ENCODE assay signal across 8 cellular contexts in the genomic region with DNA sequence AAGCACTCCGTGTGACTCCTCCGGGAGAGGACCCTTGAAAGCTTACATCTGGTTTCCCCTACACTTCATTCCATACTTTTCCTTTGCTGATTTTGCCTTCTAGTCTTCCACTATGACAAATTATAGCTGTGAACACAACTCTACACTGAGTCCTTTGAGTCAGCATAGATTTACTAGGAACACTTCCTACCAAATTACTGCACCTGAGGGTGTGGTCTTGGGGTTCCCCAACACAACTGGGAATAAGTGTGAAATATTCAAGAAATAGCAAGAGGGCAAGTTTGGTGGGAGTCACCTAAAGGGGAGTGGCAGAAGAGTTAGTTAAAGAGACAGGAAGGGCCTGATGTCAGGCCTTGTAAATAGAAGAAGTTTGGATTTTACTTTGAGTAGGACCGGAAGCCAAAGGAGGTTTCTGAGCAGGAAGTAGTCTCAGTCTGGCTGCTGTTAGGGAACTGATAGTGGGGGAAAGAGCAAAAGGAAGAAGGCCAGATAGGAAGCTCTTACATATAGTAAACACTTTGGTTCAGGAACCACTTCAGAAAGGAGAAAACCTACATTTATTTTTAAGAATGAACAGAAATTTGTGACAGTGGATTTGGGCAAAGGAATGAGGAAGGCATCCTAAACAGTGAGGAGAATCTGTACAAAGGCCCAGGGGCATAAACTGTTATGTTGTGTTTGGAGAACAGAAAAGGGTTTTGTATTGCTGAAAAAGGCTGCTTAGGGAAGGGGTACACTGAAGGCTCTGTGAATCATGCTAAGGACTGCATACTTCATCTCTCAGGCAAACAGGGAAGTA. TPM values are rescaled to one million over a fixed set of nuclear protein-coding genes. Genes with fewer than 3 reads are reported as not detected.
DNase-seq lines count a peak whose midpoint lies in the region; ATAC-seq and TF ChIP-seq lines count a peak whose summit lies in the region.

No MANE protein-coding gene starts in this region.

- peak overlapping the region; percentile 5 for H3K4me3 Mint-ChIP-seq in central memory CD8-positive, alpha-beta T cell
- peak overlapping the region; percentile 7 to 66 (median 52) for H3K4me3 Mint-ChIP-seq in naive thymus-derived CD8-positive, alpha-beta T cell

- no peaks in the 10 kb centered on the region for H3K27me3 Mint-ChIP-seq in central memory CD8-positive, alpha-beta T cell
- H3K27me3 Mint-ChIP-seq in naive thymus-derived CD8-positive, alpha-beta T cell = no peaks in the 10 kb centered on the region

- peaks cover 42% of the 10 kb centered on the region for H3K36me3 Mint-ChIP-seq in central memory CD8-positive, alpha-beta T cell (ENCODE audit: insufficient read depth)
- peaks cover 0 to 89% (median 37%) of the 10 kb centered on the region in 3 donors for H3K36me3 Mint-ChIP-seq in naive thymus-derived CD8-positive, alpha-beta T cell

- DNase-seq in CD1c-positive myeloid dendritic cell (ENCODE audit: extremely low spot score) (peak; percentile 85), KBM-7 (peak; percentile 92), GM13977 (ENCODE audit: low spot score) (no peak), hepatic stellate cell (ENCODE audit: low spot score) (no peak), occipital lobe (lab: John Stamatoyannopoulos, UW) (no peak)
- DNase-seq in central memory CD8-positive, alpha-beta T cell (ENCODE audit: low spot score in 2 of 2) = no peak
- peak in 1 of 10 donors; percentile 4 for DNase-seq in naive thymus-derived CD8-positive, alpha-beta T cell

- ATAC-seq in GM21381 (IDR thresholded peaks at IDR 0.05; ENCODE audit: unreplicated experiment) = peak; percentile 79
- ATAC-seq in central memory CD8-positive, alpha-beta T cell (replicated peaks; ENCODE audit: extremely low read depth, poor library complexity, severe bottlenecking) = peak; percentile 52
- peak; percentile 62 for ATAC-seq in naive thymus-derived CD8-positive, alpha-beta T cell

- peaks cover 29% of the 10 kb centered on the region for H3K4me1 Mint-ChIP-seq in central memory CD8-positive, alpha-beta T cell
- H3K4me1 Mint-ChIP-seq in naive thymus-derived CD8-positive, alpha-beta T cell = peaks cover 27 to 43% (median 36%) of the 10 kb centered on the region in 4 donors

- no peaks in the 10 kb centered on the region for H3K9me3 Mint-ChIP-seq in central memory CD8-positive, alpha-beta T cell
- H3K9me3 Mint-ChIP-seq in naive thymus-derived CD8-positive, alpha-beta T cell = no peaks in the 10 kb centered on the region

- in situ Hi-C loops in KBM-7 (cut with MboI; ENCODE audit: low pct_unique_long_range_greater_than_20kb, low sequenced_read_pairs) (no loop called here), GM13977 (cut with MboI; ENCODE audit: low pct_unique_long_range_greater_than_20kb, low sequenced_read_pairs, unreplicated experiment) (no loop called here)

- peak overlapping the region; percentile 80 for H3K27ac Mint-ChIP-seq in central memory CD8-positive, alpha-beta T cell (ENCODE audit: low read depth)
- H3K27ac Mint-ChIP-seq in naive thymus-derived CD8-positive, alpha-beta T cell = peak overlapping the region; percentile 72 to 90 (median 81)

- POLR2A ChIA-PET in naive thymus-derived CD8-positive, alpha-beta T cell (lab: Charles Lee) = no interaction called here

- TF ChIP-seq CTCF in GM13977 (IDR thresholded peaks at IDR 0.05; ENCODE audit: extremely low read depth, insufficient read depth, missing control alignments) = no peak

RNA-seq across cellular contexts. Expression of a gene that starts 14.3 kb away (rescaled TPM):
- 10 to 100 TPM; 56.7 to 58.0 TPM for total RNA-seq in naive thymus-derived CD8-positive, alpha-beta T cell
- 10 to 100 TPM; 12.0 to 22.9 (median 16.2) TPM for polyA plus RNA-seq in naive thymus-derived CD8-positive, alpha-beta T cell
- total RNA-seq in occipital lobe = 72.8 TPM

Comparison
In these comparisons a context has a peak if more than half of its experiments do, and no peak if none do; other contexts are left out.
1. DNase-seq: peak in CD1c-positive myeloid dendritic cell (single experiment) and KBM-7 (single experiment); none in central memory CD8-positive, alpha-beta T cell (0 of 2), GM13977 (single experiment), hepatic stellate cell (single experiment) and occipital lobe (single experiment).
2. Peak in every context shown above with its lines, with median percentiles within 50 percentile points of each other: ATAC-seq.